In the genomic region with DNA sequence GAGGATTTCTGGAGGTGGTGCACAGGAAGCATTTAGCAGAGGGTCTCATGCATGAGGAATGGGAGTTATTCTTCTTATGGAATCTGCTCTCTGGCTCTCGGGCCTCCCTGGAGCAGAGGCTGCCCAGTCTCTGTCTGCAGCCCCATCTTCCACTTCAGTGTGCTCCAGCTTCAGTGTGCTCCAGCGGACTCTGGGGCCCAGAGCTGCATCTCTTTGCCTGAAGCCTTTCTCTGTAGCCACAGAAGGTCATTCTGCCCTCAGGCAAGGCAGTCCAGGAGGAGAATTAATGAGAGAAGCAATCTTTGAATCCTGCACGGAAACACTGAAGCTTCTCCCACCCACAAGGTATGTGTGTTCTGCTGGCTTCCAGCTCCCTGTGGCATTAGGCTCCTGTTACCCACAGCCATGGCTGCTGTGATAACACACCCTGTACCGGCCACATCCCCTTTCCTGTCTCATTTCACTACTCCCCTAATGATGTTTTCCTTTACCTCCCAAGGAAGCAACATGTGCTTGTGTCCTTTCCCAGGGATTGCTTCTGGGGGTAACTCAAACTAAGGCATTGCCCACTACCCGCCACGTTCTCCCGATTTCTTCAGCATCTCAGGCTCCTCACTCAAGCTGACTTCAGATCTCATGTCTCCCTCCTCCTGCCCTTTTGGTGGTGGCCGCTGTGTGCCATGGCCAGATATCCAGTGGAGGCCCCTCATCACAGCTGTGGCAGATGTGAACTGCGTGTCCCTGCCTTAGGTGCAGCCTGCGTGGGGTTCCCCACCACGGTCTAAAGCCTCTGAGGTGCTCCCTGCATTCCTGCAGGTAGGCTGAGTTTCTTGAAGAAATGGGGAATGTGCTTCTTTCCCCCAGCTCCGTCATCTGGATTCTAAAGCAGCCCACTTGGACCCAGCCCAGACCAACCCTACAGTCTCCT, we compare ENCODE assay signal across 20 cellular contexts.
DNase-seq lines count a peak whose midpoint lies in the region; ATAC-seq and TF ChIP-seq lines count a peak whose summit lies in the region.
"Had no signal": no experiment of that assay in that cellular context is flagged by ENCODE, and none has a peak within 500 bp of the region (broad histone marks: within the 10 kb centered on the region; RNA-seq: fewer than 3 reads in every experiment).

No MANE protein-coding gene starts in this region.

- 88 to 96% methylated on average over 12 of the region's 12 CpGs for WGBS in lung, 2 donors

- ATAC-seq in lung (ENCODE audit: insufficient read depth, low FRiP score), result no peak
- no peak for ATAC-seq in HG02763 (IDR thresholded peaks at IDR 0.05; ENCODE audit: unreplicated experiment)
- ATAC-seq: GM23338, HepG2, Panc1 had no signal

- no peaks in the 10 kb centered on the region for H3K27me3 ChIP-seq in lung (ENCODE audit: control insufficient read depth, insufficient read depth)
- H3K27me3 ChIP-seq in skeletal muscle tissue (ENCODE audit: control insufficient read depth in 3 of 3, insufficient read depth in 3 of 3, low read length in 3 of 3), result peaks cover 0 to 3% (median 0%) of the 10 kb centered on the region in 3 donors

- no peaks in the 10 kb centered on the region for H3K4me1 Mint-ChIP-seq in activated CD4-positive, alpha-beta T cell treated with anti-CD3 and anti-CD28 coated beads, Interleukin-2, amount 10 ng/mL, durations not matched to agents 7 days and 5 days
- H3K4me1 Mint-ChIP-seq: CD14-positive monocyte had no signal

- H3K9me3 Mint-ChIP-seq in activated CD4-positive, alpha-beta T cell treated with anti-CD3 and anti-CD28 coated beads, Interleukin-2, amount 10 ng/mL, durations not matched to agents 7 days and 5 days, result no peaks in the 10 kb centered on the region
- H3K9me3 Mint-ChIP-seq: GM23338 had no signal

- H3K9me3 ChIP-seq in lung (ENCODE audit: control insufficient read depth in 2 of 2, insufficient read depth in 1 of 2, low read length in 1 of 2) (no peaks in the 10 kb centered on the region), skeletal muscle tissue (ENCODE audit: control insufficient read depth in 3 of 3, low read length in 3 of 3) (no peaks in the 10 kb centered on the region)
- H3K9me3 ChIP-seq: Caco-2, MG63 had no signal

- H3K9ac ChIP-seq in skeletal muscle tissue (ENCODE audit: low read depth in 1 of 3, low read length in 3 of 3), result peak overlapping the region in 1 of 3 donors; percentile 26
- H3K9ac ChIP-seq: KMS-11 had no signal

- H3K27ac ChIP-seq in lung (ENCODE audit: low read depth in 1 of 2, low read length in 1 of 2) (no peak overlapping the region), skeletal muscle tissue (ENCODE audit: low read depth, low read length) (peak overlapping the region; percentile 90)
- H3K27ac ChIP-seq: KMS-11 had no signal

- no peaks in the 10 kb centered on the region for H3K36me3 Mint-ChIP-seq in activated CD4-positive, alpha-beta T cell treated with anti-CD3 and anti-CD28 coated beads, Interleukin-2, amount 10 ng/mL, durations not matched to agents 7 days and 5 days (ENCODE audit: low read depth)
- H3K36me3 Mint-ChIP-seq: CD14-positive monocyte had no signal

- CTCF ChIA-PET in activated CD4-positive, alpha-beta T cell treated with anti-CD3 and anti-CD28 coated beads, Interleukin-2, amount 10 ng/mL, durations not matched to agents 7 days and 5 days (lab: Charles Lee), result no interaction called here

- no peak overlapping the region for H3K4me3 ChIP-seq in lung
- peak overlapping the region in 1 of 3 donors; percentile 6 for H3K4me3 ChIP-seq in skeletal muscle tissue (ENCODE audit: low read length in 3 of 3)
- H3K4me3 ChIP-seq: GM23338, MG63 had no signal

- H3K27me3 Mint-ChIP-seq in activated CD4-positive, alpha-beta T cell treated with anti-CD3 and anti-CD28 coated beads, Interleukin-2, amount 10 ng/mL, durations not matched to agents 7 days and 5 days, result peaks cover 4% of the 10 kb centered on the region

- no peaks in the 10 kb centered on the region for H3K36me3 ChIP-seq in lung (ENCODE audit: control insufficient read depth in 2 of 2, insufficient read depth in 2 of 2, low read length in 2 of 2)
- H3K36me3 ChIP-seq in skeletal muscle tissue (ENCODE audit: control insufficient read depth in 3 of 3, insufficient read depth in 3 of 3, low read length in 3 of 3), result no peaks in the 10 kb centered on the region
- H3K36me3 ChIP-seq: MG63 had no signal

- TF ChIP-seq CTCF in lung (IDR thresholded peaks at IDR 0.05; ENCODE audit: control extremely low read depth, extremely low read depth), result no peak

- H3K4me1 ChIP-seq in lung (ENCODE audit: control insufficient read depth in 2 of 2, insufficient read depth in 2 of 2, low read length in 2 of 2) (peaks cover 0 to 4% of the 10 kb centered on the region in 2 donors), skeletal muscle tissue (ENCODE audit: control insufficient read depth in 3 of 3, insufficient read depth in 3 of 3, low read length in 3 of 3) (peaks cover 41 to 60% (median 54%) of the 10 kb centered on the region in 3 donors)
- H3K4me1 ChIP-seq: Caco-2 had no signal

- H3K27ac Mint-ChIP-seq in activated CD4-positive, alpha-beta T cell treated with anti-CD3 and anti-CD28 coated beads, Interleukin-2, amount 10 ng/mL, durations not matched to agents 7 days and 5 days, result no peak overlapping the region
- H3K27ac Mint-ChIP-seq: CD14-positive monocyte, GM23338 had no signal

- H3K4me3 Mint-ChIP-seq in activated CD4-positive, alpha-beta T cell treated with anti-CD3 and anti-CD28 coated beads, Interleukin-2, amount 10 ng/mL, durations not matched to agents 7 days and 5 days, result no peak overlapping the region
- H3K4me3 Mint-ChIP-seq: CD14-positive monocyte, GM23338 had no signal

- DNase-seq in activated CD4-positive, alpha-beta T cell treated with anti-CD3 and anti-CD28 coated beads, Interleukin-2, amount 10 ng/mL, durations not matched to agents 7 days and 5 days, result peak; percentile 3
- DNase-seq in activated CD4-positive, alpha-beta T cell treated with anti-CD3 and anti-CD28 coated beads for 48 hours, result no peak
- DNase-seq in NCI-H69 (lab: John Stamatoyannopoulos, UW) (peak; percentile 16), lung (ENCODE audit: low spot score) (peak; percentile 24), HUDEP-2 (lab: John Stamatoyannopoulos, UW; ENCODE audit: unreplicated experiment in 76 of 76) (no peak), NCI-H146 (lab: John Stamatoyannopoulos, UW) (no peak)
- DNase-seq: 8988T, MG63, NCI-H1105 treated with DMSO at 0.1 percent for 48 hours, NCI-H187 treated with DMSO at 0.1 percent for 48 hours, NCI-H446, NCI-H748 treated with DMSO at 0.1 percent for 48 hours had no signal

- POLR2A ChIA-PET in activated CD4-positive, alpha-beta T cell treated with anti-CD3 and anti-CD28 coated beads, Interleukin-2, amount 10 ng/mL, durations not matched to agents 7 days and 5 days (lab: Charles Lee), result no interaction called here

Comparison
In these comparisons a context has a peak if more than half of its experiments do, and no peak if none do; other contexts are left out.
1. DNase-seq: peak in activated CD4-positive, alpha-beta T cell treated with anti-CD3 and anti-CD28 coated beads, Interleukin-2, amount 10 ng/mL, durations not matched to agents 7 days and 5 days (single experiment), NCI-H69 (single experiment) and lung (single experiment); none in activated CD4-positive, alpha-beta T cell treated with anti-CD3 and anti-CD28 coated beads for 48 hours (single experiment), HUDEP-2 (0 of 76) and NCI-H146 (single experiment).